ENCODE assay signal across 10 cellular contexts in the genomic region with DNA sequence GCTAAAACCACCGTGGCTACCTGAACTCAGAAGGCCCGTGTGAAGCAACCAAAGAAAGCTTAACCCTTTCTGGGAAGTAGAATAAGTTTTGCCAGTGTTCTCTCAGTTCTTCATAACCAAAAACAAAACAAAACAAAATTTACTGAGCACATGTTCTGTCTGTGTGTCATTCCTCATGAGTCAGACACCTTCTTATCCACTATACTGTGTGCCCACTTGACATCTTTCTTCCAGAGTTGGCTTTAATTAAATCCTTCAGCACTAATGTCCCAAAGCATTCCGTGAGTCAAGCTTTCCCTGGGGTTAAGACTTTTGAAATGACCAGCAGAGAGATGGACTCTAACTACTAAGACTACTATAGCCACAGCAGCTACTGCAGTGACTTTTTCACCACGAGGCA.
DNase-seq lines count a peak whose midpoint lies in the region; ATAC-seq, FAIRE-seq and TF ChIP-seq lines count a peak whose summit lies in the region.
"Had no signal": no experiment of that assay in that cellular context is flagged by ENCODE, and none has a peak within 500 bp of the region (broad histone marks: within the 10 kb centered on the region; RNA-seq: fewer than 3 reads in every experiment).

No MANE protein-coding gene starts in this region.

- peaks cover 22% of the 10 kb centered on the region for H3K4me1 Mint-ChIP-seq in activated naive CD8-positive, alpha-beta T cell treated with anti-CD3 and anti-CD28 coated beads, Interleukin-2, amount 10 ng/mL, durations not matched to agents 7 days and 5 days

- H3K36me3 ChIP-seq in left ventricle myocardium inferior (no peaks in the 10 kb centered on the region), vagina (no peaks in the 10 kb centered on the region)

- no peak for DNase-seq in left ventricle myocardium inferior
- DNase-seq in cardiac septum (ENCODE audit: low spot score): no peak
- no peak for DNase-seq in activated naive CD8-positive, alpha-beta T cell treated with anti-CD3 and anti-CD28 coated beads, Interleukin-2, amount 10 ng/mL, durations not matched to agents 7 days and 5 days
- DNase-seq in iris pigment epithelial cell (ENCODE audit: low read depth): peak; percentile 73
- no peak for DNase-seq in vagina (ENCODE audit: extremely low spot score in 2 of 2)
- DNase-seq in GM12892 (ENCODE audit: insufficient read length): no peak
- DNase-seq: activated gamma-delta T cell, NCI-H187 had no signal

- no peak overlapping the region for H3K4me3 ChIP-seq in left ventricle myocardium inferior
- H3K4me3 ChIP-seq in vagina: no peak overlapping the region

- H3K36me3 Mint-ChIP-seq in activated naive CD8-positive, alpha-beta T cell treated with anti-CD3 and anti-CD28 coated beads, Interleukin-2, amount 10 ng/mL, durations not matched to agents 7 days and 5 days: peaks cover 5% of the 10 kb centered on the region

- TF ChIP-seq POLR2A in vagina (IDR thresholded peaks at IDR 0.05): no peak
- no peak for TF ChIP-seq POLR2A in GM12892 (IDR thresholded peaks at IDR 0.05; ENCODE audit: low read depth, low read length)

- peak overlapping the region; percentile 75 for H3K27ac Mint-ChIP-seq in activated naive CD8-positive, alpha-beta T cell treated with anti-CD3 and anti-CD28 coated beads, Interleukin-2, amount 10 ng/mL, durations not matched to agents 7 days and 5 days

- H3K27me3 ChIP-seq in left ventricle myocardium inferior (ENCODE audit: low read depth) (no peaks in the 10 kb centered on the region), vagina (no peaks in the 10 kb centered on the region)

- H3K4me3 Mint-ChIP-seq in activated naive CD8-positive, alpha-beta T cell treated with anti-CD3 and anti-CD28 coated beads, Interleukin-2, amount 10 ng/mL, durations not matched to agents 7 days and 5 days: peak overlapping the region; percentile 64

- H3K27ac ChIP-seq in left ventricle myocardium inferior (replicated peaks) (peak overlapping the region; percentile 72), vagina (peak overlapping the region; percentile 64)

- peaks cover 4% of the 10 kb centered on the region for H3K9me3 Mint-ChIP-seq in activated naive CD8-positive, alpha-beta T cell treated with anti-CD3 and anti-CD28 coated beads, Interleukin-2, amount 10 ng/mL, durations not matched to agents 7 days and 5 days

- ATAC-seq in activated naive CD8-positive, alpha-beta T cell treated with anti-CD3 and anti-CD28 coated beads, Interleukin-2, amount 10 ng/mL, durations not matched to agents 7 days and 5 days (ENCODE audit: low read depth): peak; percentile 19
- ATAC-seq in HG03135 (IDR thresholded peaks at IDR 0.05; ENCODE audit: unreplicated experiment) (no peak), GM21390 (IDR thresholded peaks at IDR 0.05; ENCODE audit: unreplicated experiment) (no peak)

- TF ChIP-seq CTCF in left ventricle myocardium inferior (IDR thresholded peaks at IDR 0.05; ENCODE audit: borderline replicate concordance) (no peak), vagina (IDR thresholded peaks at IDR 0.05) (no peak)

- H3K27me3 Mint-ChIP-seq in activated naive CD8-positive, alpha-beta T cell treated with anti-CD3 and anti-CD28 coated beads, Interleukin-2, amount 10 ng/mL, durations not matched to agents 7 days and 5 days: no peaks in the 10 kb centered on the region

- intact Hi-C loops in left ventricle myocardium inferior (cut with micrococcal nuclease) (no loop called here), cardiac septum (cut with DNase I) (loop anchor here (10.0 kb wide), 1 partner anchor 504 kb away; no protein-coding TSS in a partner anchor), vagina (cut with DNase I) (no loop called here)

- FAIRE-seq in GM12892 (lab: Jason Lieb, UNC): no peak

- peaks cover 5% of the 10 kb centered on the region for H3K9me3 ChIP-seq in left ventricle myocardium inferior (replicated peaks)
- H3K9me3 ChIP-seq in vagina: no peaks in the 10 kb centered on the region

- POLR2A ChIA-PET in activated naive CD8-positive, alpha-beta T cell treated with anti-CD3 and anti-CD28 coated beads, Interleukin-2, amount 10 ng/mL, durations not matched to agents 7 days and 5 days (lab: Charles Lee): no interaction called here

- peaks cover 15% of the 10 kb centered on the region for H3K4me1 ChIP-seq in left ventricle myocardium inferior
- peaks cover 15% of the 10 kb centered on the region for H3K4me1 ChIP-seq in vagina
